In genomic region chr18:35267809-35268208, GRCh38 we compare ENCODE assay signal across 1 cellular context.
TF ChIP-seq lines count a peak whose summit lies in the region.

No MANE protein-coding gene starts in this region.

TF ChIP-seq in WTC11, 78 proteins besides CTCF, POLR2A, EP300 and RAD21 (continued from another document):
- TF ChIP-seq FOXP4 (CRISPR knock-in tag; IDR thresholded peaks at IDR 0.05): peak; percentile 76; the same call in 1 of the 2 replicates
- TF ChIP-seq FOXJ3 (CRISPR knock-in tag; IDR thresholded peaks at IDR 0.05; ENCODE audit: borderline replicate concordance): 0 out of 2 replicates have a peak, but pooled peaks have one; percentile 42
- peak; percentile 88 for TF ChIP-seq SMAD4 (CRISPR knock-in tag; IDR thresholded peaks at IDR 0.05)
